ENCODE assay signal across 21 cellular contexts in genomic region chr10:106981461-106981850, GRCh38.
A peak's percentile ranks its signal among the peaks of the same experiment; 100 is the strongest.
DNase-seq lines count a peak whose midpoint lies in the region; FAIRE-seq and TF ChIP-seq lines count a peak whose summit lies in the region.
"Had no signal": no experiment of that assay in that cellular context is flagged by ENCODE, and none has a peak within 500 bp of the region (broad histone marks: within the 10 kb centered on the region; RNA-seq: fewer than 3 reads in every experiment).

No MANE protein-coding gene starts in this region.

- no peak overlapping the region for H3K4me3 Mint-ChIP-seq in endodermal cell
- H3K4me3 Mint-ChIP-seq: CD14-positive monocyte, T-cell had no signal

- WGBS in endodermal cell (ENCODE audit: insufficient coverage in 1 of 2, insufficient read length in 1 of 2), 2 experiments = 90 to 96% methylated on average over 2 of the region's 2 CpGs
- WGBS in small intestine, 3 donors = 64 to 89% (median 67%) methylated on average over 2 of the region's 2 CpGs

- H3K4me1 ChIP-seq in SJCRH30 (peaks cover 37% of the 10 kb centered on the region), endodermal cell (ENCODE audit: control insufficient read depth, insufficient read depth, low read length) (peaks cover 18% of the 10 kb centered on the region), small intestine (ENCODE audit: control insufficient read depth in 2 of 2, insufficient read depth in 1 of 2, low read depth in 1 of 2, low read length in 1 of 2) (no peaks in the 10 kb centered on the region)
- H3K4me1 ChIP-seq: Peyer's patch had no signal

- no peak for TF ChIP-seq CTCF in endodermal cell (conservative IDR thresholded peaks at IDR 0.05)

- H3K9me3 Mint-ChIP-seq in endodermal cell = peaks cover 1% of the 10 kb centered on the region

- H3K4me3 ChIP-seq in SJCRH30 (peak overlapping the region; percentile 4), endodermal cell (ENCODE audit: low read length) (no peak overlapping the region), small intestine (ENCODE audit: low read depth in 1 of 2, low read length in 2 of 2) (no peak overlapping the region)
- H3K4me3 ChIP-seq: Peyer's patch had no signal

- no peak for FAIRE-seq in small intestine (lab: Jason Lieb, UNC)
- FAIRE-seq in HTR-8/SVneo (lab: Jason Lieb, UNC) = no peak

- H3K27ac Mint-ChIP-seq in endodermal cell = peak overlapping the region; percentile 77
- H3K27ac Mint-ChIP-seq: CD14-positive monocyte, T-cell had no signal

- H3K9me3 ChIP-seq in SJCRH30 (replicated peaks) = no peaks in the 10 kb centered on the region
- H3K9me3 ChIP-seq in endodermal cell (ENCODE audit: control insufficient read depth, low read length) = no peaks in the 10 kb centered on the region
- no peaks in the 10 kb centered on the region for H3K9me3 ChIP-seq in small intestine (ENCODE audit: control insufficient read depth, low read depth)
- H3K9me3 ChIP-seq: Peyer's patch had no signal

- H3K4me1 Mint-ChIP-seq in endodermal cell = peaks cover 40% of the 10 kb centered on the region
- H3K4me1 Mint-ChIP-seq: T-cell had no signal

- peak overlapping the region; percentile 87 for H3K27ac ChIP-seq in SJCRH30
- H3K27ac ChIP-seq in endodermal cell (ENCODE audit: low read depth, low read length) = no peak overlapping the region
- H3K27ac ChIP-seq in small intestine (ENCODE audit: low read depth in 1 of 2, low read length in 1 of 2) = no peak overlapping the region
- H3K27ac ChIP-seq: Peyer's patch had no signal

- DNase-seq in Caki2 (ENCODE audit: low read depth) (peak; percentile 16), SJCRH30 (peak in 1 of 2 experiments; percentile 30), endodermal cell (no peak), retina (peak; percentile 20), small intestine (no peak), HTR-8/SVneo (ENCODE audit: insufficient read length, low spot score) (no peak), islet precursor cell (no peak), H4 (ENCODE audit: low spot score) (no peak)
- DNase-seq: ACHN; COR-L47; DMS153; GDM1; HCEC 1CT; Karpas-422; NCI-H1436 treated with DMSO at 0.1 percent for 48 hours; NCI-H2029; NCI-H446 treated with DMSO at 0.1 percent for 48 hours; NK-92 treated with Interleukin-12 subunit alpha and Interleukin-12 subunit beta, amount 100 ng/mL, for 24 hours; Peyer's patch; T-cell had no signal

- no peak overlapping the region for H3K9ac ChIP-seq in endodermal cell (ENCODE audit: extremely low read depth, low read length, poor library complexity, severe bottlenecking)

- no peaks in the 10 kb centered on the region for H3K36me3 ChIP-seq in SJCRH30
- H3K36me3 ChIP-seq in endodermal cell (ENCODE audit: control insufficient read depth, insufficient read depth, low read length) = peaks cover 4% of the 10 kb centered on the region
- H3K36me3 ChIP-seq in small intestine (ENCODE audit: control insufficient read depth in 2 of 2, insufficient read depth in 2 of 2, low read length in 2 of 2) = no peaks in the 10 kb centered on the region
- H3K36me3 ChIP-seq: Peyer's patch had no signal

- in situ Hi-C loops in Caki2 (cut with HindIII; ENCODE audit: low pct_unique_long_range_greater_than_20kb, low sequenced_read_pairs) = no loop called here

- H3K36me3 Mint-ChIP-seq in endodermal cell (ENCODE audit: low read depth) = peaks cover 3% of the 10 kb centered on the region
- H3K36me3 Mint-ChIP-seq: CD14-positive monocyte, T-cell had no signal

- H3K27me3 Mint-ChIP-seq in endodermal cell (ENCODE audit: insufficient read depth) = no peaks in the 10 kb centered on the region
- H3K27me3 Mint-ChIP-seq: T-cell had no signal

- H3K27me3 ChIP-seq in SJCRH30 (no peaks in the 10 kb centered on the region), endodermal cell (ENCODE audit: control insufficient read depth, insufficient read depth, low read length, poor library complexity, severe bottlenecking) (no peaks in the 10 kb centered on the region), small intestine (ENCODE audit: control insufficient read depth in 2 of 2, insufficient read depth in 2 of 2, low read length in 2 of 2) (no peaks in the 10 kb centered on the region)
- H3K27me3 ChIP-seq: Peyer's patch had no signal

Comparison
In these comparisons a context has a peak if more than half of its experiments do, and no peak if none do; other contexts are left out.
1. DNase-seq: peak in Caki2 (single experiment) and retina (single experiment); none in endodermal cell (single experiment), small intestine (single experiment), HTR-8/SVneo (single experiment), islet precursor cell (single experiment) and H4 (single experiment).